Comparison of ENCODE assay signal across 21 cellular contexts in genomic region chr19:5052515-5052914, GRCh38.
DNase-seq lines count a peak whose midpoint lies in the region; FAIRE-seq and TF ChIP-seq lines count a peak whose summit lies in the region.
"Had no signal": no experiment of that assay in that cellular context is flagged by ENCODE, and none has a peak within 500 bp of the region (broad histone marks: within the 10 kb centered on the region; RNA-seq: fewer than 3 reads in every experiment).

No MANE protein-coding gene starts in this region.

- peaks cover 1% of the 10 kb centered on the region for H3K4me1 Mint-ChIP-seq in progenitor cell of endocrine pancreas (ENCODE audit: low read depth)
- H3K4me1 Mint-ChIP-seq: CD14-positive monocyte had no signal

- no peak overlapping the region for H3K4me3 Mint-ChIP-seq in progenitor cell of endocrine pancreas (ENCODE audit: low read depth)
- H3K4me3 Mint-ChIP-seq: CD14-positive monocyte; natural killer cell treated with Interleukin-12 subunit alpha and Interleukin-12 subunit beta and Interleukin-15 and Interleukin-18, amount 100 ng/mL, for 72 hours; stimulated activated effector memory CD8-positive, alpha-beta T cell treated with anti-CD3 and anti-CD28 coated beads, Interleukin-12 subunit alpha, Interleukin-12 subunit beta, amount 100 ng/mL, for 72 hours had no signal

- H3K18ac ChIP-seq in H1 (ENCODE audit: extremely low read depth, low read length): no peak overlapping the region

- H2BK120ac ChIP-seq in H1 (replicated peaks; ENCODE audit: low read depth, low read length): no peak overlapping the region

- H2AK5ac ChIP-seq in H1 (ENCODE audit: low read depth, low read length): no peak overlapping the region

- 83% methylated on average over 13 of the region's 13 CpGs; no CpG with 5 or more reads in 1 of the 2 experiments for WGBS in H1 (ENCODE audit: extremely low coverage in 1 of 2, insufficient coverage in 1 of 2, insufficient read length in 1 of 2, insufficient replicate concordance in 2 of 2, low coverage in 1 of 2, low lambda C conversion rate in 2 of 2, missing lambda C conversion rate in 1 of 2), 2 experiments

- H4K8ac ChIP-seq in H1 (ENCODE audit: extremely low read depth, insufficient read depth, low read length): 0 out of 2 replicates have a peak overlapping the region, but pooled peaks have one; percentile 71

- H2BK20ac ChIP-seq in H1 (ENCODE audit: low read length): no peak overlapping the region

- no peaks in the 10 kb centered on the region for H3K27me3 ChIP-seq in NT2/D1 (ENCODE audit: insufficient read depth, insufficient read length)
- H3K27me3 ChIP-seq in H1 (replicated peaks in 1 of 4; ENCODE audit: control insufficient read depth in 3 of 4, extremely low read depth in 1 of 4, insufficient read depth in 3 of 4, low read length in 3 of 4): no peaks in the 10 kb centered on the region
- no peaks in the 10 kb centered on the region for H3K27me3 ChIP-seq in ascending aorta
- H3K27me3 ChIP-seq: thyroid gland had no signal

- no peak overlapping the region for H2BK5ac ChIP-seq in H1 (ENCODE audit: low read depth, low read length)

- H3K79me1 ChIP-seq in H1 (ENCODE audit: low read depth, low read length): 0 out of 2 replicates have a peak, but pooled peaks cover 2% of the 10 kb centered on the region

- no peak overlapping the region for H2BK12ac ChIP-seq in H1 (ENCODE audit: low read depth, low read length)

- H4K91ac ChIP-seq in H1 (replicated peaks; ENCODE audit: insufficient read length, low read length): no peak overlapping the region

- H3K23me2 ChIP-seq in H1 (ENCODE audit: low read depth, low read length): no peaks in the 10 kb centered on the region

- H3K23ac ChIP-seq in H1 (ENCODE audit: insufficient read length): no peak overlapping the region

- peak; percentile 54 to 61 (median 56) for TF ChIP-seq CTCF in H1 (IDR thresholded peaks at IDR 0.05; ENCODE audit: control extremely low read depth in 1 of 3, insufficient read depth in 1 of 3, low read depth in 1 of 3, low read length in 3 of 3)
- TF ChIP-seq CTCF in progenitor cell of endocrine pancreas (IDR thresholded peaks at IDR 0.05; ENCODE audit: unreplicated experiment): peak; percentile 26
- no peak for TF ChIP-seq CTCF in ascending aorta (IDR thresholded peaks at IDR 0.05)

- no peaks in the 10 kb centered on the region for H3K9me3 Mint-ChIP-seq in progenitor cell of endocrine pancreas (ENCODE audit: low read depth)
- H3K9me3 Mint-ChIP-seq: IgD-negative memory B cell; natural killer cell treated with Interleukin-12 subunit alpha and Interleukin-12 subunit beta and Interleukin-15 and Interleukin-18, amount 100 ng/mL, for 72 hours; stimulated activated effector memory CD8-positive, alpha-beta T cell treated with anti-CD3 and anti-CD28 coated beads, Interleukin-12 subunit alpha, Interleukin-12 subunit beta, amount 100 ng/mL, for 72 hours had no signal

- H3K27ac ChIP-seq in H1 (ENCODE audit: low read depth, low read length): no peak overlapping the region; the same call in 1 of the 2 replicates
- no peak overlapping the region for H3K27ac ChIP-seq in ascending aorta
- H3K27ac ChIP-seq: thyroid gland had no signal

- H3K9ac ChIP-seq in NT2/D1 (ENCODE audit: insufficient read length, low read depth) (peak overlapping the region; percentile 21), H1 (replicated peaks in 1 of 4; ENCODE audit: extremely low read depth in 1 of 4, low read depth in 3 of 4, low read length in 3 of 4) (no peak overlapping the region)

- H3K79me2 ChIP-seq in H1 (ENCODE audit: control insufficient read depth in 1 of 2, insufficient read depth in 2 of 2, low read length in 2 of 2): no peaks in the 10 kb centered on the region

- TF ChIP-seq RAD21 in H1 (IDR thresholded peaks at IDR 0.05 in 1 of 2, conservative IDR thresholded peaks at IDR 0.05 in 1 of 2; ENCODE audit: low read depth in 2 of 2, low read length in 2 of 2): peak; percentile 63 to 71

- H3K56ac ChIP-seq in H1 (replicated peaks; ENCODE audit: insufficient read length, low read depth, low read length): no peak overlapping the region

- H3K36me3 ChIP-seq in NT2/D1 (ENCODE audit: insufficient read depth, insufficient read length, low read length): peaks cover 56% of the 10 kb centered on the region
- H3K36me3 ChIP-seq in H1 (ENCODE audit: control insufficient read depth in 2 of 4, insufficient read depth in 4 of 4, low read length in 3 of 4): no peaks in the 10 kb centered on the region; a peak in 2 of 8 replicates
- peaks cover 10 to 11% of the 10 kb centered on the region in 2 donors for H3K36me3 ChIP-seq in ascending aorta

- DNase-seq in NCI-H82 (lab: John Stamatoyannopoulos, UW) (peak; percentile 4), NCI-H82 treated with DMSO at 0.1 percent for 48 hours (lab: John Stamatoyannopoulos, UW; ENCODE audit: unreplicated experiment) (no peak), NT2/D1 (ENCODE audit: low read depth, low spot score) (no peak), H1 (ENCODE audit: low read depth in 1 of 2, low spot score in 2 of 2) (no peak), progenitor cell of endocrine pancreas (ENCODE audit: low spot score, unreplicated experiment) (no peak), ascending aorta (ENCODE audit: low spot score in 2 of 2) (no peak), cerebellar cortex (ENCODE audit: low spot score) (no peak)
- no peak for DNase-seq in stimulated activated CD4-positive, alpha-beta T cell treated with anti-CD3 and anti-CD28 coated beads, Interleukin-2, amount 100 ng/mL, for 48 hours
- DNase-seq: cerebellar nuclear complex; effector memory CD4-positive, alpha-beta T cell; mesenchymal stem cell; NCI-H2081 treated with DMSO at 0.1 percent for 48 hours; NCI-H526; T-helper 9 cell; thyroid gland had no signal

- CTCF ChIA-PET in H1 (lab: Charles Lee; ENCODE audit: partially characterized antibody): interaction anchor here (0.6 to 8.4 kb wide), 42 partner anchors 10 to 421 kb away, joined by 3 to 97 read pairs (median 5); no protein-coding TSS in a partner anchor

- H3K27me3 Mint-ChIP-seq in progenitor cell of endocrine pancreas: no peaks in the 10 kb centered on the region
- H3K27me3 Mint-ChIP-seq: IgD-negative memory B cell; natural killer cell treated with Interleukin-12 subunit alpha and Interleukin-12 subunit beta and Interleukin-15 and Interleukin-18, amount 100 ng/mL, for 72 hours had no signal

- H3K36me3 Mint-ChIP-seq in progenitor cell of endocrine pancreas (ENCODE audit: insufficient read depth): peaks cover 8% of the 10 kb centered on the region
- H3K36me3 Mint-ChIP-seq: natural killer cell treated with Interleukin-12 subunit alpha and Interleukin-12 subunit beta and Interleukin-15 and Interleukin-18, amount 100 ng/mL, for 72 hours had no signal

- H3K9me3 ChIP-seq in NT2/D1 (ENCODE audit: insufficient read depth, low read length): no peaks in the 10 kb centered on the region
- H3K9me3 ChIP-seq in H1 (ENCODE audit: insufficient read depth in 2 of 2, low read depth in 1 of 2, low read length in 1 of 2): no peaks in the 10 kb centered on the region
- H3K9me3 ChIP-seq in ascending aorta: no peaks in the 10 kb centered on the region
- H3K9me3 ChIP-seq: thyroid gland had no signal

- H3K4me3 ChIP-seq in NT2/D1 (ENCODE audit: insufficient read length, low read depth) (no peak overlapping the region), H1 (ENCODE audit: extremely low read depth in 1 of 4, insufficient read depth in 2 of 4, low read depth in 3 of 4, low read length in 4 of 4) (no peak overlapping the region), ascending aorta (no peak overlapping the region)
- H3K4me3 ChIP-seq: thyroid gland had no signal

- TF ChIP-seq POLR2A in H1 (IDR thresholded peaks at IDR 0.05; ENCODE audit: control extremely low read depth in 1 of 2, low read depth in 2 of 2, low read length in 2 of 2): no peak

- no peak overlapping the region for H3K27ac Mint-ChIP-seq in progenitor cell of endocrine pancreas
- H3K27ac Mint-ChIP-seq: natural killer cell treated with Interleukin-12 subunit alpha and Interleukin-12 subunit beta and Interleukin-15 and Interleukin-18, amount 100 ng/mL, for 72 hours; stimulated activated effector memory CD8-positive, alpha-beta T cell treated with anti-CD3 and anti-CD28 coated beads, Interleukin-12 subunit alpha, Interleukin-12 subunit beta, amount 100 ng/mL, for 72 hours had no signal

- peaks cover 0 to 11% of the 10 kb centered on the region in 2 experiments for H4K20me1 ChIP-seq in H1 (replicated peaks in 1 of 2; ENCODE audit: control insufficient read depth in 1 of 2, insufficient read depth in 2 of 2, low read length in 2 of 2)

- H3K4ac ChIP-seq in H1 (replicated peaks; ENCODE audit: insufficient read length, low read depth, low read length): no peak overlapping the region

- no peak overlapping the region for H2AFZ ChIP-seq in H1 (ENCODE audit: low read length)

- no peak overlapping the region for H4K5ac ChIP-seq in H1 (ENCODE audit: insufficient read length, low read depth, low read length)

- intact Hi-C loops in ascending aorta (cut with DNase I): no loop called here

- no peak overlapping the region for H2BK15ac ChIP-seq in H1 (ENCODE audit: low read length)

- TF ChIP-seq EP300 in H1 (IDR thresholded peaks at IDR 0.05; ENCODE audit: borderline replicate concordance in 1 of 2, low read depth in 2 of 2, low read length in 2 of 2): no peak

- H3K4me2 ChIP-seq in H1 (ENCODE audit: insufficient read depth in 1 of 2, low read depth in 2 of 2, low read length in 2 of 2): no peak overlapping the region

- POLR2A ChIA-PET in H1 (lab: Charles Lee; ENCODE audit: partially characterized antibody): interaction anchor here (0.7 to 0.8 kb wide), 2 partner anchors 79 to 198 kb away, joined by 3 read pairs; no protein-coding TSS in a partner anchor

- no peak for FAIRE-seq in H1 (lab: Jason Lieb, UNC)
- FAIRE-seq: A204.1, keratinocyte had no signal

- H3K14ac ChIP-seq in H1 (ENCODE audit: insufficient read length): no peak overlapping the region

- H3K4me1 ChIP-seq in NT2/D1 (ENCODE audit: insufficient read depth, insufficient read length): peaks cover 20% of the 10 kb centered on the region
- H3K4me1 ChIP-seq in H1 (replicated peaks in 1 of 4; ENCODE audit: control insufficient read depth in 3 of 4, insufficient read depth in 4 of 4, low read length in 3 of 4): peaks cover 0 to 8% (median 2%) of the 10 kb centered on the region in 4 experiments; a peak in 5 of 7 replicates
- H3K4me1 ChIP-seq in ascending aorta: peaks cover 15% of the 10 kb centered on the region in 2 donors

TF ChIP-seq in H1, 55 proteins besides CTCF, POLR2A, EP300 and RAD21:
- TF ChIP-seq MAFK (IDR thresholded peaks at IDR 0.05; ENCODE audit: low read depth, low read length): no peak
- no peak for TF ChIP-seq KDM1A (IDR thresholded peaks at IDR 0.05; ENCODE audit: borderline replicate concordance, low read length)
- TF ChIP-seq YY1 (IDR thresholded peaks at IDR 0.05; ENCODE audit: low read depth, low read length): 0 out of 2 replicates have a peak, but pooled peaks have one; percentile 12
- no peak for TF ChIP-seq CEBPB (IDR thresholded peaks at IDR 0.05; ENCODE audit: low read depth, low read length)
- TF ChIP-seq BRCA1 (IDR thresholded peaks at IDR 0.05; ENCODE audit: low read depth, low read length): no peak
- no peak for TF ChIP-seq SUZ12 (IDR thresholded peaks at IDR 0.05; ENCODE audit: low read length)
- peak; percentile 59; the same call in 1 of the 2 replicates for TF ChIP-seq GABPA (IDR thresholded peaks at IDR 0.05; ENCODE audit: borderline replicate concordance, insufficient read depth, low read length)
- TF ChIP-seq NRF1 (IDR thresholded peaks at IDR 0.05; ENCODE audit: low read depth, low read length): no peak

Comparison
In these comparisons a context has a peak if more than half of its experiments do, and no peak if none do; other contexts are left out.
1. CTCF ChIP-seq: peak in H1 (3 of 3) and progenitor cell of endocrine pancreas (single experiment); none in ascending aorta (0 of 3).